ENCODE assay signal across 8 cellular contexts in the genomic region with DNA sequence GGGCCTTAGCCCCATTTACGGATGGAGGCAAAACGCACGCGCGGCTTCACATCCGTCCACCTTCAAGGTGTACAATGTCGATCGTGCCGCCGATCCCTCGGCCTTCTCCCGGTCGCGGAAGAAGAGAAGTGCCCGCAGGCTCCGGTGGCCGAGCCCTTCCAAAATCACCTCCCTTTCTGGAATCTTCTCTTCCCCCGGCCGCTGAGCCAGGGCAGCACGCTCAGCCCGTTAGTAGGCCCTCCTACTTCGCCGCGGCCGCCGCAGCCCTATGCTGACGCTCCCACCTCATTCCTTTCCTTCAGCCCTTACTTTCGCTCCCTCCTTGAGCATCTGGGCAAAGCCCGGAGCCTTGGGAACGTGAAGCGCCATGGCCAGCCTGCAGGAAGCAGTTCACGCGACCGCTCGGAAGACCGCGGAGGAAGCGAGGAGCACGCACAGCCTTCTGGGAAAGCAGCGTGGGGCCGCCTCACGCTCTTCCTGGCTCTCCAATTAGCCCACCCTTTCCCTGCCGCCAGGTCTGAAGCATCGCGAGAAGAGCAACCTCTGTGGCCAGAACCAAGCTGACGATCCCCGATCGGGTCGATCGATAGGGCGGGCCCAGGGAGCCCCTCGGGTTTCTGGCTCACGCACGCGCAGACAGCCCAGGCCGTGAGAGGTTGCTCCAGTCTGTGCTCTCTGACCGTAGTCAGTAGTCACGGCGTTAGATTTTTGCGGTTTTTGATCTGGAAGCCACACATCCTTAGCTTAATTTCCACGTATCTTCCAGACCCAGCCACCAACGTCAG. TPM values are rescaled to one million over a fixed set of nuclear protein-coding genes. Genes with fewer than 3 reads are reported as not detected.
DNase-seq lines count a peak whose midpoint lies in the region; ATAC-seq and TF ChIP-seq lines count a peak whose summit lies in the region.

TSS of gene CCT8 (minus strand) at position 427 of the 785 bp plus-strand sequence. CDS start at position 369, 58 bp downstream.

- peak; percentile 93 for TF ChIP-seq POLR2A in erythroblast (IDR thresholded peaks at IDR 0.05; ENCODE audit: low read length)

- H3K27ac ChIP-seq in Panc1 (ENCODE audit: low read length) (peak within 1 kb of the TSS; percentile 95), mucosa of rectum (ENCODE audit: low read depth in 2 of 2, low read length in 2 of 2) (peak within 1 kb of the TSS; percentile 86 to 89)

- BruUV-seq in Panc1 (replicated peaks; lab: Mats Ljungman, UMichigan) = TSS peak; percentile 88

- in situ Hi-C loops in Panc1 (cut with HindIII; ENCODE audit: low pct_unique_long_range_greater_than_20kb, low sequenced_read_pairs) = no loop called here

- TF ChIP-seq CTCF in Panc1 (IDR thresholded peaks at IDR 0.05) = no peak

- intact Hi-C loops in Panc1 (cut with micrococcal nuclease; ENCODE audit: unreplicated experiment) = loop anchor here (5.0 kb wide), 1 partner anchor 279 kb away; no protein-coding TSS in a partner anchor

- ATAC-seq in GM21723 (IDR thresholded peaks at IDR 0.05; ENCODE audit: unreplicated experiment) (peak; percentile 95), Panc1 (peak; percentile 97)
- ATAC-seq in activated T-cell treated with anti-CD3 and anti-CD28 coated beads, Interleukin-2, amount 50 U/mL, for 4 hours = peak; percentile 94 to 95

- peak within 1 kb of the TSS; percentile 83 to 94 for H3K9ac ChIP-seq in mucosa of rectum (ENCODE audit: low read depth in 1 of 2, low read length in 2 of 2)

- H3K9me3 ChIP-seq in Panc1 (ENCODE audit: control insufficient read depth, insufficient read depth, low read depth, low read length) (no peaks in the 10 kb centered on the region), mucosa of rectum (ENCODE audit: control insufficient read depth in 2 of 2, low read length in 2 of 2) (no peaks in the 10 kb centered on the region)

- H3K4me1 ChIP-seq in Panc1 (ENCODE audit: control insufficient read depth, insufficient read depth, low read length) (peaks cover 10% of the 10 kb centered on the region), mucosa of rectum (ENCODE audit: control insufficient read depth in 2 of 2, insufficient read depth in 2 of 2, low read length in 2 of 2) (peaks cover 10 to 12% of the 10 kb centered on the region in 2 donors)

- peaks cover 54% of the 10 kb centered on the region for H3K4me1 Mint-ChIP-seq in activated T-cell treated with anti-CD3 and anti-CD28 coated beads, Interleukin-2, amount 50 U/mL, for 4 hours (ENCODE audit: low read depth)

- CTCF ChIA-PET in Panc1 (lab: Charles Lee) = no interaction called here

- H3K9me3 Mint-ChIP-seq in activated T-cell treated with anti-CD3 and anti-CD28 coated beads, Interleukin-2, amount 50 U/mL, for 4 hours = peaks cover 4% of the 10 kb centered on the region

- H3K36me3 Mint-ChIP-seq in activated T-cell treated with anti-CD3 and anti-CD28 coated beads, Interleukin-2, amount 50 U/mL, for 4 hours (ENCODE audit: insufficient read depth) = peaks cover 25% of the 10 kb centered on the region

- peak within 1 kb of the TSS; percentile 96 to 98 for H3K4me3 ChIP-seq in Panc1 (ENCODE audit: low read depth in 2 of 2, low read length in 2 of 2)
- peak within 1 kb of the TSS; percentile 92 for H3K4me3 ChIP-seq in mucosa of rectum (ENCODE audit: low read length in 2 of 2)

- POLR2A ChIA-PET in Panc1 (lab: Charles Lee) = interaction anchor here (0.6 kb wide), 1 partner anchor 25 kb away, joined by 6 read pairs; no protein-coding TSS in a partner anchor

- no peaks in the 10 kb centered on the region for H3K27me3 Mint-ChIP-seq in activated T-cell treated with anti-CD3 and anti-CD28 coated beads, Interleukin-2, amount 50 U/mL, for 4 hours (ENCODE audit: low read depth)

- peak within 1 kb of the TSS; percentile 99 for H3K4me3 Mint-ChIP-seq in activated T-cell treated with anti-CD3 and anti-CD28 coated beads, Interleukin-2, amount 50 U/mL, for 4 hours

- no peaks in the 10 kb centered on the region for H3K27me3 ChIP-seq in Panc1 (ENCODE audit: control insufficient read depth, insufficient read depth, low read length)
- H3K27me3 ChIP-seq in mucosa of rectum (ENCODE audit: control insufficient read depth in 2 of 2, insufficient read depth in 2 of 2, low read length in 2 of 2) = no peaks in the 10 kb centered on the region

- peak; percentile 99 for DNase-seq in DMS53 (lab: John Stamatoyannopoulos, UW)
- peak; percentile 95 for DNase-seq in KG1 (lab: John Stamatoyannopoulos, UW)
- DNase-seq in Panc1 (ENCODE audit: low read depth, low spot score) = peak; percentile 91
- peak; percentile 97 for DNase-seq in activated T-cell treated with anti-CD3 and anti-CD28 coated beads, Interleukin-2, amount 50 U/mL, for 4 hours
- DNase-seq in erythroblast (lab: John Stamatoyannopoulos, UW) = peak; percentile 99
- peak; percentile 98 for DNase-seq in stimulated activated CD8-positive, alpha-beta memory T cell treated with anti-CD3 and anti-CD28 coated beads, Interleukin-4, amount 100 ng/mL, for 48 hours

- H3K36me3 ChIP-seq in Panc1 (ENCODE audit: control insufficient read depth, insufficient read depth, low read length) (peaks cover 27% of the 10 kb centered on the region), mucosa of rectum (ENCODE audit: control insufficient read depth in 2 of 2, insufficient read depth in 2 of 2, low read length in 2 of 2) (peaks cover 0 to 9% of the 10 kb centered on the region in 2 donors)

RNA-seq across cellular contexts. Expression of gene CCT8, which starts in this region (rescaled TPM):
- 160 TPM for total RNA-seq in Panc1 (2021; ENCODE audit: unreplicated experiment)
- 98.6 TPM for polyA plus RNA-seq in Panc1 (2012; ENCODE audit: insufficient read length)
- 100 to 1,000 TPM; 417 to 558 (median 510) TPM for total RNA-seq in activated T-cell treated with anti-CD3 and anti-CD28 coated beads, Interleukin-2, amount 50 U/mL, for 4 hours

Comparison
In these comparisons a context has a peak if more than half of its experiments do, and no peak if none do; other contexts are left out.
1. Peak in every context shown above with its lines: DNase-seq, ATAC-seq, H3K4me3 ChIP-seq and H3K27ac ChIP-seq.